Comparison of ENCODE assay signal across 22 cellular contexts in genomic region chr10:55232553-55232952, GRCh38.
DNase-seq lines count a peak whose midpoint lies in the region; ATAC-seq lines count a peak whose summit lies in the region.
"Had no signal": no experiment of that assay in that cellular context is flagged by ENCODE, and none has a peak within 500 bp of the region (broad histone marks: within the 10 kb centered on the region; RNA-seq: fewer than 3 reads in every experiment).

No MANE protein-coding gene starts in this region.

- H3K4me3 ChIP-seq in mesenchymal stem cell (ENCODE audit: insufficient read depth in 1 of 2, low read depth in 1 of 2, low read length in 2 of 2): peak overlapping the region in 1 of 2 experiments; percentile 70
- H3K4me3 ChIP-seq: vagina had no signal

- H2BK5ac ChIP-seq in mesenchymal stem cell (ENCODE audit: low read depth, low read length, poor library complexity, severe bottlenecking): no peak overlapping the region

- H3K36me3 ChIP-seq in mesenchymal stem cell (ENCODE audit: control insufficient read depth in 1 of 2, insufficient read depth in 2 of 2, low read depth in 1 of 2, low read length in 2 of 2): no peaks in the 10 kb centered on the region
- H3K36me3 ChIP-seq: vagina, WERI-Rb-1 had no signal

- no peaks in the 10 kb centered on the region for H3K4me1 ChIP-seq in mesenchymal stem cell (ENCODE audit: control insufficient read depth, insufficient read depth, low read depth, low read length)
- H3K4me1 ChIP-seq: vagina had no signal

- peak; percentile 4 for DNase-seq in HT1080 (ENCODE audit: low read depth)
- peak; percentile 2 for DNase-seq in SK-MEL-5 (ENCODE audit: low read depth, low spot score)
- DNase-seq in mesenchymal stem cell: no peak
- DNase-seq in activated CD4-positive, alpha-beta T cell treated with anti-CD3 and anti-CD28 coated beads for 4 hours: no peak
- DNase-seq in stimulated activated naive CD8-positive, alpha-beta T cell treated with anti-CD3 and anti-CD28 coated beads, Interleukin-15, Interleukin-2, amounts not matched to agents 100 U/mL and 50 U/mL, for 24 hours: no peak
- no peak for DNase-seq in NCI-H2107 treated with DMSO at 0.1 percent for 48 hours (lab: John Stamatoyannopoulos, UW; ENCODE audit: unreplicated experiment)
- no peak for DNase-seq in COR-L47 (lab: John Stamatoyannopoulos, UW)
- DNase-seq: activated CD4-positive, alpha-beta T cell treated with anti-CD3 and anti-CD28 coated beads, Interleukin-2, amount 50 U/mL, for 1 hour; activated gamma-delta T cell treated with Interleukin-2 at 50 U/mL for 16 hours; activated T-cell treated with anti-CD3 and anti-CD28 coated beads, Interleukin-2, amount 50 U/mL, for 4 hours; C1 segment of cervical spinal cord; dermis blood vessel endothelial cell; H9; hypothalamus; immature natural killer cell; naive thymus-derived CD8-positive, alpha-beta T cell; NCI-H1105; NCI-H187 treated with DMSO at 0.1 percent for 48 hours; stimulated activated naive CD8-positive, alpha-beta T cell treated with anti-CD3 and anti-CD28 coated beads, Interleukin-15, amount 100 ng/mL, for 72 hours; WERI-Rb-1 had no signal

- H2AK5ac ChIP-seq in mesenchymal stem cell (ENCODE audit: low read length, severe bottlenecking): no peak overlapping the region

- no peaks in the 10 kb centered on the region for H3K27me3 ChIP-seq in mesenchymal stem cell (ENCODE audit: control insufficient read depth in 1 of 2, insufficient read depth in 1 of 2, low read length in 2 of 2)
- H3K27me3 ChIP-seq: vagina had no signal

- no peak overlapping the region for H2BK12ac ChIP-seq in mesenchymal stem cell (ENCODE audit: low read length in 2 of 2)

- H3K79me1 ChIP-seq in mesenchymal stem cell (replicated peaks; ENCODE audit: low read length, poor library complexity, severe bottlenecking): no peaks in the 10 kb centered on the region

- H4K91ac ChIP-seq in mesenchymal stem cell (ENCODE audit: low read length): no peak overlapping the region

- H3K9me3 ChIP-seq in mesenchymal stem cell (ENCODE audit: control insufficient read depth, low read length): no peaks in the 10 kb centered on the region
- H3K9me3 ChIP-seq: vagina had no signal

- WGBS in mesenchymal stem cell: 100% methylated on average over 1 of the region's 1 CpG

- no peak overlapping the region for H3K14ac ChIP-seq in mesenchymal stem cell (ENCODE audit: low read length in 2 of 2)

- no peak overlapping the region for H3K23ac ChIP-seq in mesenchymal stem cell (ENCODE audit: low read length in 2 of 2)

- no peak overlapping the region for H3K4me2 ChIP-seq in mesenchymal stem cell (ENCODE audit: low read length, poor library complexity, severe bottlenecking)

- H3K9ac ChIP-seq in mesenchymal stem cell (ENCODE audit: low read length): peak overlapping the region; percentile 76

- H3K27ac ChIP-seq in mesenchymal stem cell (ENCODE audit: low read length, poor library complexity, severe bottlenecking): no peak overlapping the region
- H3K27ac ChIP-seq: vagina, WERI-Rb-1 had no signal

- H2AFZ ChIP-seq in mesenchymal stem cell (ENCODE audit: low read depth, low read length): no peak overlapping the region

- H2BK15ac ChIP-seq in mesenchymal stem cell (ENCODE audit: low read depth, poor library complexity, severe bottlenecking): no peak overlapping the region

- no peak overlapping the region for H2BK120ac ChIP-seq in mesenchymal stem cell (ENCODE audit: low read depth, low read length)

- H3K4ac ChIP-seq in mesenchymal stem cell (ENCODE audit: low read depth in 1 of 2, low read length in 2 of 2): no peak overlapping the region

- in situ Hi-C loops in SK-MEL-5 (cut with HindIII; ENCODE audit: low pct_unique_long_range_greater_than_20kb, low sequenced_read_pairs): no loop called here

- peak; percentile 24 for ATAC-seq in GM19351 (IDR thresholded peaks at IDR 0.05; ENCODE audit: unreplicated experiment)
- no peak for ATAC-seq in stimulated activated naive CD8-positive, alpha-beta T cell treated with anti-CD3 and anti-CD28 coated beads, Interleukin-15, Interleukin-2, amounts not matched to agents 100 U/mL and 50 U/mL, for 24 hours
- ATAC-seq: activated T-cell treated with anti-CD3 and anti-CD28 coated beads, Interleukin-2, amount 50 U/mL, for 4 hours; naive thymus-derived CD8-positive, alpha-beta T cell; stimulated activated naive CD8-positive, alpha-beta T cell treated with anti-CD3 and anti-CD28 coated beads, Interleukin-15, amount 100 ng/mL, for 72 hours had no signal

- H3K18ac ChIP-seq in mesenchymal stem cell (ENCODE audit: low read depth in 1 of 2, low read length in 2 of 2): no peak overlapping the region

- no peak overlapping the region for H4K8ac ChIP-seq in mesenchymal stem cell (ENCODE audit: low read length)

Comparison
In these comparisons a context has a peak if more than half of its experiments do, and no peak if none do; other contexts are left out.
1. DNase-seq: peak in HT1080 (single experiment) and SK-MEL-5 (single experiment); none in mesenchymal stem cell (single experiment), activated CD4-positive, alpha-beta T cell treated with anti-CD3 and anti-CD28 coated beads for 4 hours (0 of 2), stimulated activated naive CD8-positive, alpha-beta T cell treated with anti-CD3 and anti-CD28 coated beads, Interleukin-15, Interleukin-2, amounts not matched to agents 100 U/mL and 50 U/mL, for 24 hours (single experiment), NCI-H2107 treated with DMSO at 0.1 percent for 48 hours (single experiment) and COR-L47 (single experiment).